Comparison of ENCODE assay signal across 8 cellular contexts in the genomic region with DNA sequence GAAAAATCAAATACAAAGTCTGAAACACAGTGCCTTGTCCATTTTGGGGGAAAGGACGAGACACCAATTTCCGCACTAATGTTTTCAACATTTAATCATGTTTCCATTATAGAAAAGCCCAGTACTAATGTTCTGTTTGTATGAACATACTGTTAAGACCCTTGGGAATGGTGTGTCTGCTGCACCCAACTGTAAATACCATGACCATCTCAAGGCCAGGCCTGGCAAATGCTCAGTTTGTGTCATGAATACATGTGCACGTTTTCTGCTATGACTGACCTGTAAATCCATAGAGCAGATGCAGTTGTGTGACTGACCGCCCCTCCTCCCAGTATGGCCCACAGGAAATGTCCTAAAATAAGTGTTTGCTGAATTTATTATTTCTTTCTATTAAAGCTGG.
"Had no signal": no experiment of that assay in that cellular context is flagged by ENCODE, and none has a peak within 500 bp of the region (broad histone marks: within the 10 kb centered on the region; RNA-seq: fewer than 3 reads in every experiment).

No MANE protein-coding gene starts in this region.

- H3K4me3 ChIP-seq: GM12878 had no signal

- DNase-seq: GDM1, GF-D8 had no signal

- ATAC-seq: GM12878 had no signal

- FAIRE-seq: G401.6, GM12878, GM12891, GM12892, GM18507, GM19239 had no signal
